In genomic region chr3:148883163-148883562, GRCh38 we compare ENCODE assay signal across 22 cellular contexts. TPM values are rescaled to one million over a fixed set of nuclear protein-coding genes. Genes with fewer than 3 reads are reported as not detected.
DNase-seq lines count a peak whose midpoint lies in the region; ATAC-seq and TF ChIP-seq lines count a peak whose summit lies in the region.
"Had no signal": no experiment of that assay in that cellular context is flagged by ENCODE, and none has a peak within 500 bp of the region (broad histone marks: within the 10 kb centered on the region; RNA-seq: fewer than 3 reads in every experiment).

No MANE protein-coding gene starts in this region.

- dilution Hi-C loops in IMR-90 (cut with HindIII; ENCODE audit: low sequenced_read_pairs, unreplicated experiment) = no loop called here

- no peaks in the 10 kb centered on the region for H4K20me1 ChIP-seq in IMR-90 (ENCODE audit: insufficient read depth, low read length)

- H3K36me3 ChIP-seq in IMR-90 (ENCODE audit: control insufficient read depth, insufficient read depth, low read length) = no peaks in the 10 kb centered on the region
- H3K36me3 ChIP-seq in WERI-Rb-1 = no peaks in the 10 kb centered on the region
- H3K36me3 ChIP-seq in neuronal stem cell (replicated peaks in 1 of 2; ENCODE audit: control insufficient read depth in 2 of 2, insufficient read depth in 2 of 2, low read length in 2 of 2) = no peaks in the 10 kb centered on the region
- no peaks in the 10 kb centered on the region for H3K36me3 ChIP-seq in Peyer's patch
- H3K36me3 ChIP-seq: SJSA1 had no signal

- H3K27ac ChIP-seq in IMR-90 (ENCODE audit: insufficient read depth, low read length) (no peak overlapping the region), WERI-Rb-1 (no peak overlapping the region), neuronal stem cell (replicated peaks; ENCODE audit: low read length) (no peak overlapping the region), Peyer's patch (no peak overlapping the region)
- H3K27ac ChIP-seq: GM23248, SJSA1 had no signal

- H3K27me3 Mint-ChIP-seq in T-helper 17 cell = peaks cover 32% of the 10 kb centered on the region

- H3K4me1 Mint-ChIP-seq in T-helper 17 cell = peaks cover 2% of the 10 kb centered on the region
- H3K4me1 Mint-ChIP-seq: CD4-positive, CD25-positive, alpha-beta regulatory T cell; IgD-negative memory B cell had no signal

- H2AK9ac ChIP-seq in IMR-90 (replicated peaks; ENCODE audit: low read depth, low read length, poor library complexity) = no peak overlapping the region

- TF ChIP-seq CTCF in IMR-90 (conservative IDR thresholded peaks at IDR 0.05; ENCODE audit: low read depth, low read length) = no peak
- TF ChIP-seq CTCF in WERI-Rb-1 (IDR thresholded peaks at IDR 0.05; ENCODE audit: low read depth, low read length) = no peak
- no peak for TF ChIP-seq CTCF in Peyer's patch (IDR thresholded peaks at IDR 0.05)

- peaks cover 1% of the 10 kb centered on the region; the same call in 1 of the 2 replicates for H3K4me1 ChIP-seq in IMR-90 (ENCODE audit: control insufficient read depth, insufficient read depth, low read length)
- no peaks in the 10 kb centered on the region for H3K4me1 ChIP-seq in neuronal stem cell (ENCODE audit: control insufficient read depth in 2 of 2, insufficient read depth in 1 of 2, low read depth in 1 of 2, low read length in 2 of 2)
- no peaks in the 10 kb centered on the region for H3K4me1 ChIP-seq in Peyer's patch
- H3K4me1 ChIP-seq: Caco-2 had no signal

- in situ Hi-C loops in G401 (cut with HindIII; ENCODE audit: low sequenced_read_pairs) = no loop called here
- in situ Hi-C loops in IMR-90 (cut with MboI; ENCODE audit: low sequenced_read_pairs) = no loop called here

- H3K14ac ChIP-seq in IMR-90 (replicated peaks; ENCODE audit: low read depth, low read length) = no peak overlapping the region
- no peak overlapping the region for H3K14ac ChIP-seq in neuronal stem cell (ENCODE audit: low read length)

- H2BK120ac ChIP-seq in IMR-90 (ENCODE audit: low read depth, low read length) = peak overlapping the region; percentile 35
- H2BK120ac ChIP-seq in neuronal stem cell (ENCODE audit: low read depth, low read length) = no peak overlapping the region

- no peak overlapping the region for H2AK5ac ChIP-seq in IMR-90 (ENCODE audit: low read depth, low read length)
- H2AK5ac ChIP-seq in neuronal stem cell (ENCODE audit: low read depth, low read length) = no peak overlapping the region

- H3K4me3 ChIP-seq in IMR-90 (ENCODE audit: insufficient read depth, low read depth, low read length) (no peak overlapping the region), WERI-Rb-1 (ENCODE audit: low read depth, low read length) (no peak overlapping the region), neuronal stem cell (ENCODE audit: low read length in 2 of 2) (no peak overlapping the region), Peyer's patch (no peak overlapping the region)
- H3K4me3 ChIP-seq: GM23248, SJSA1 had no signal

- intact Hi-C loops in IMR-90 (cut with micrococcal nuclease) = no loop called here

- no peaks in the 10 kb centered on the region for H3K79me1 ChIP-seq in IMR-90 (ENCODE audit: low read depth in 1 of 2, low read length in 2 of 2)
- no peaks in the 10 kb centered on the region for H3K79me1 ChIP-seq in neuronal stem cell (ENCODE audit: low read depth, low read length)

- peak; percentile 39 for DNase-seq in G401 (ENCODE audit: low spot score)
- no peak for DNase-seq in IMR-90
- DNase-seq in WERI-Rb-1 = peak; percentile 9
- no peak for DNase-seq in neuronal stem cell (ENCODE audit: low spot score)
- no peak for DNase-seq in Peyer's patch
- DNase-seq in T-helper 17 cell = no peak
- DNase-seq: Caco-2; CD4-positive, CD25-positive, alpha-beta regulatory T cell; EL; GM23248; HCEC 1CT; NCI-H1694; NCI-H2081; NCI-H446 treated with DMSO at 0.1 percent for 48 hours; NCI-H526 treated with DMSO at 0.1 percent for 48 hours had no signal

- peak overlapping the region; percentile 51; the same call in 1 of the 2 replicates for H2BK20ac ChIP-seq in IMR-90 (ENCODE audit: low read depth, low read length)

- H3K4me2 ChIP-seq in IMR-90 (ENCODE audit: low read depth, low read length) (no peak overlapping the region), neuronal stem cell (ENCODE audit: insufficient read depth, low read length, poor library complexity, severe bottlenecking) (no peak overlapping the region)

- no peak overlapping the region for H3K56ac ChIP-seq in IMR-90 (ENCODE audit: extremely low read depth, insufficient read depth, low read length)

- 80% methylated on average over 1 of the region's 1 CpG; no CpG with 5 or more reads in 1 of the 2 experiments for WGBS in IMR-90 (ENCODE audit: extremely low coverage in 2 of 2, insufficient read length in 1 of 2), 2 experiments
- WGBS in neuronal stem cell (ENCODE audit: extremely low coverage in 2 of 2, insufficient read length in 2 of 2, insufficient replicate concordance in 1 of 2), 2 donors = no CpG with 5 or more reads among the region's 1 CpG

- no peak overlapping the region for H3K4me3 Mint-ChIP-seq in T-helper 17 cell
- H3K4me3 Mint-ChIP-seq: CD4-positive, CD25-positive, alpha-beta regulatory T cell; IgD-negative memory B cell had no signal

- H3K18ac ChIP-seq in IMR-90 (ENCODE audit: low read depth, low read length) = no peak overlapping the region
- no peak overlapping the region for H3K18ac ChIP-seq in neuronal stem cell (ENCODE audit: low read length)

- H2BK12ac ChIP-seq in neuronal stem cell (ENCODE audit: low read length) = no peak overlapping the region

- H3K4ac ChIP-seq in IMR-90 (ENCODE audit: low read depth, low read length) = no peak overlapping the region
- no peak overlapping the region for H3K4ac ChIP-seq in neuronal stem cell (ENCODE audit: low read length)

- H3K9me3 ChIP-seq in IMR-90 (ENCODE audit: control insufficient read depth, insufficient read depth, low read length) = no peaks in the 10 kb centered on the region
- H3K9me3 ChIP-seq in WERI-Rb-1 (ENCODE audit: severe bottlenecking) = no peaks in the 10 kb centered on the region
- no peaks in the 10 kb centered on the region for H3K9me3 ChIP-seq in neuronal stem cell (replicated peaks in 1 of 2; ENCODE audit: control insufficient read depth in 2 of 2, insufficient read depth in 1 of 2, low read depth in 1 of 2, low read length in 2 of 2)
- no peaks in the 10 kb centered on the region for H3K9me3 ChIP-seq in Peyer's patch
- H3K9me3 ChIP-seq in T-helper 17 cell (ENCODE audit: control insufficient read depth, low read length, poor library complexity, severe bottlenecking) = no peaks in the 10 kb centered on the region
- H3K9me3 ChIP-seq: Caco-2, SJSA1 had no signal

- ATAC-seq in IMR-90 (ENCODE audit: low read depth) = no peak
- ATAC-seq in GM21526 (IDR thresholded peaks at IDR 0.05; ENCODE audit: low FRiP score, unreplicated experiment) = no peak
- no peak for ATAC-seq in T-helper 17 cell

- BruUV-seq in IMR-90 (replicated peaks; lab: Mats Ljungman, UMichigan) = no TSS peak

- no peaks in the 10 kb centered on the region for H3K9me1 ChIP-seq in IMR-90 (ENCODE audit: insufficient read depth, low read length)

- H2AFZ ChIP-seq in IMR-90 (replicated peaks; ENCODE audit: low read length, poor library complexity) = no peak overlapping the region
- H2AFZ ChIP-seq in neuronal stem cell (ENCODE audit: low read length) = peak overlapping the region; percentile 48
- H2AFZ ChIP-seq: GM23248 had no signal

- H2BK5ac ChIP-seq in IMR-90 (ENCODE audit: low read depth, low read length, poor library complexity, severe bottlenecking) (no peak overlapping the region), neuronal stem cell (ENCODE audit: low read length) (no peak overlapping the region)

- no peak overlapping the region for H4K91ac ChIP-seq in IMR-90 (ENCODE audit: insufficient read depth, low read depth, low read length)
- no peak overlapping the region for H4K91ac ChIP-seq in neuronal stem cell (ENCODE audit: low read depth, low read length, poor library complexity)

- no peak for TF ChIP-seq RAD21 in IMR-90 (IDR thresholded peaks at IDR 0.05; ENCODE audit: low read length)

- no peak overlapping the region for H3K23ac ChIP-seq in IMR-90 (ENCODE audit: low read depth, low read length)
- H3K23ac ChIP-seq in neuronal stem cell (ENCODE audit: low read depth, low read length, poor library complexity) = no peak overlapping the region

- H3K36me3 Mint-ChIP-seq in T-helper 17 cell (ENCODE audit: low read depth) = no peaks in the 10 kb centered on the region
- H3K36me3 Mint-ChIP-seq: CD4-positive, CD25-positive, alpha-beta regulatory T cell; IgD-negative memory B cell had no signal

- no peak for TF ChIP-seq POLR2A in IMR-90 (IDR thresholded peaks at IDR 0.05; ENCODE audit: low read depth, low read length)
- TF ChIP-seq POLR2A in Peyer's patch (IDR thresholded peaks at IDR 0.05) = no peak

- H2BK15ac ChIP-seq in IMR-90 (ENCODE audit: low read depth, low read length) (no peak overlapping the region), neuronal stem cell (ENCODE audit: low read length) (no peak overlapping the region)

- CTCF ChIA-PET in IMR-90 (lab: Yijun Ruan, JAX) = interaction anchor here (1.4 kb wide), 1 partner anchor 9 kb away, joined by 6 read pairs; no protein-coding TSS in a partner anchor

- H3K9ac ChIP-seq in IMR-90 (ENCODE audit: low read depth, low read length) (no peak overlapping the region), neuronal stem cell (ENCODE audit: low read depth, low read length, poor library complexity) (no peak overlapping the region)
- H3K9ac ChIP-seq: GM23248 had no signal

- H3K27ac Mint-ChIP-seq in T-helper 17 cell = no peak overlapping the region
- H3K27ac Mint-ChIP-seq: CD4-positive, CD25-positive, alpha-beta regulatory T cell; IgD-negative memory B cell had no signal

- H3K27me3 ChIP-seq in IMR-90 (ENCODE audit: control insufficient read depth, insufficient read depth, low read length) (no peaks in the 10 kb centered on the region; the same call in 1 of the 2 replicates), WERI-Rb-1 (ENCODE audit: insufficient read depth, low read depth, severe bottlenecking) (no peaks in the 10 kb centered on the region), neuronal stem cell (ENCODE audit: control insufficient read depth in 3 of 3, insufficient read depth in 3 of 3, low read depth in 1 of 3, low read length in 3 of 3) (no peaks in the 10 kb centered on the region), Peyer's patch (no peaks in the 10 kb centered on the region)
- H3K27me3 ChIP-seq: SJSA1 had no signal

- H4K8ac ChIP-seq in IMR-90 (ENCODE audit: low read depth in 2 of 2, low read length in 2 of 2) (no peak overlapping the region), neuronal stem cell (ENCODE audit: low read depth, low read length) (no peak overlapping the region)

- POLR2A ChIA-PET in IMR-90 (lab: Charles Lee; ENCODE audit: unreplicated experiment) = no interaction called here

- H4K5ac ChIP-seq in IMR-90 (ENCODE audit: low read depth, low read length) = no peak overlapping the region

RNA-seq across cellular contexts. Expression of gene CPA3, which starts 18.1 kb away (rescaled TPM):
- total RNA-seq in G401 (2014; rRNA removed; shearing (Covaris generic)) = not detected in 2 replicates
- total RNA-seq in IMR-90 (2012; rRNA removed) (0.28 TPM in 1 of 2 replicates, not detected in the other), Peyer's patch (10 to 100 TPM in 1 of 4 donors, 1 to 10 TPM in 2, under 1 TPM in 1; 0.70 to 13.6 (median 5.8) TPM), T-helper 17 cell (under 1 TPM in 1 of 2 donors, not detected in 1; 0.57 TPM)
- 0.07 and 0.09 TPM in 2 replicates for polyA plus RNA-seq in IMR-90 (2012; rRNA removed)
- polyA plus RNA-seq in IMR-90 (2012; cell fraction: cytosol; rRNA removed) = 0.03 TPM in 1 of 2 replicates, not detected in the other
- polyA plus RNA-seq in IMR-90 (2012; cell fraction: nucleus; rRNA removed; ENCODE audit: low replicate concordance) = 0.15 TPM in 1 of 2 replicates, not detected in the other
- not detected for polyA plus RNA-seq in neuronal stem cell (2013, experiment 1 of 2)
- polyA plus RNA-seq in neuronal stem cell (2013, experiment 2 of 2) = not detected
- total RNA-seq: A673; Caco-2; GM23248; T-helper 1 cell treated with Interleukin-12 subunit alpha and Interleukin-12 subunit beta and Interleukin-4 antibody, amounts not matched to agents 30 ng/mL and 1 ng/mL, for 36 hours had no signal
- polyA plus RNA-seq: CD4-positive, CD25-positive, alpha-beta regulatory T cell; GM23248; IgD-negative memory B cell had no signal

RNA-seq across cellular contexts. Expression of gene CPB1, which starts 55.6 kb away (rescaled TPM):
- total RNA-seq in G401 (2014; rRNA removed; shearing (Covaris generic)) = not detected in 2 replicates
- not detected in 2 replicates for total RNA-seq in IMR-90 (2012; rRNA removed)
- polyA plus RNA-seq in IMR-90 (2012; rRNA removed) = not detected in 2 replicates
- polyA plus RNA-seq in IMR-90 (2012; cell fraction: cytosol; rRNA removed) = not detected in 2 replicates
- polyA plus RNA-seq in IMR-90 (2012; cell fraction: nucleus; rRNA removed; ENCODE audit: low replicate concordance) = not detected in 2 replicates
- polyA plus RNA-seq in neuronal stem cell (2013, experiment 1 of 2) = not detected
- not detected for polyA plus RNA-seq in neuronal stem cell (2013, experiment 2 of 2)
- total RNA-seq in Peyer's patch = under 1 TPM in 1 of 4 donors, not detected in 3; 0.66 TPM
- not detected for total RNA-seq in T-helper 17 cell
- total RNA-seq: A673; Caco-2; CD4-positive, CD25-positive, alpha-beta regulatory T cell; GM23248; M059J; SJSA1; T-helper 1 cell treated with Interleukin-12 subunit alpha and Interleukin-12 subunit beta and Interleukin-4 antibody, amounts not matched to agents 30 ng/mL and 1 ng/mL, for 36 hours had no signal
- polyA plus RNA-seq: BJ; CD4-positive, CD25-positive, alpha-beta regulatory T cell; GM23248; IgD-negative memory B cell had no signal

Comparison
In these comparisons a context has a peak if more than half of its experiments do, and no peak if none do; other contexts are left out.
1. DNase-seq: peak in G401 (single experiment) and WERI-Rb-1 (single experiment); none in IMR-90 (single experiment), neuronal stem cell (single experiment), Peyer's patch (0 of 3) and T-helper 17 cell (0 of 3).